Comparison of ENCODE assay signal across 14 cellular contexts in genomic region chr10:102436312-102436711, GRCh38. TPM values are rescaled to one million over a fixed set of nuclear protein-coding genes. Genes with fewer than 3 reads are reported as not detected.
A peak's percentile ranks its signal among the peaks of the same experiment; 100 is the strongest.
DNase-seq lines count a peak whose midpoint lies in the region; ATAC-seq and TF ChIP-seq lines count a peak whose summit lies in the region.
"Had no signal": no experiment of that assay in that cellular context is flagged by ENCODE, and none has a peak within 500 bp of the region (broad histone marks: within the 10 kb centered on the region; RNA-seq: fewer than 3 reads in every experiment).

No MANE protein-coding gene starts in this region.

- H3K36me3 ChIP-seq in psoas muscle (ENCODE audit: insufficient read depth in 1 of 2, low read depth in 1 of 2): no peaks in the 10 kb centered on the region

- TF ChIP-seq CTCF in WTC11 (IDR thresholded peaks at IDR 0.05): no peak
- TF ChIP-seq CTCF in fibroblast of pulmonary artery (IDR thresholded peaks at IDR 0.05; ENCODE audit: low read length, missing control alignments): no peak
- no peak for TF ChIP-seq CTCF in psoas muscle (IDR thresholded peaks at IDR 0.05)

- no peak for DNase-seq in T-helper 1 cell
- DNase-seq in WTC11 (ENCODE audit: low spot score): no peak
- DNase-seq in fibroblast of pulmonary artery (ENCODE audit: low read depth): no peak
- DNase-seq in psoas muscle: peak in 1 of 2 donors; percentile 4
- no peak for DNase-seq in stimulated activated CD4-positive, alpha-beta T cell treated with anti-CD3 and anti-CD28 coated beads, Interleukin-2, amount 100 ng/mL, for 24 hours
- DNase-seq in dermis blood vessel endothelial cell: no peak
- DNase-seq: DMS53, kidney glomerular epithelial cell had no signal

- no peaks in the 10 kb centered on the region for H3K27me3 Mint-ChIP-seq in T-helper 1 cell treated with Interleukin-12 subunit alpha and Interleukin-12 subunit beta and Interleukin-4 antibody, amounts not matched to agents 30 μg/mL and 1 μg/mL, for 36 hours (ENCODE audit: low read depth)
- H3K27me3 Mint-ChIP-seq in WTC11 (ENCODE audit: low read depth): peaks cover 58% of the 10 kb centered on the region

- H3K4me1 ChIP-seq in psoas muscle: peaks cover 6% of the 10 kb centered on the region

- peaks cover 20% of the 10 kb centered on the region for H3K36me3 Mint-ChIP-seq in T-helper 1 cell treated with Interleukin-12 subunit alpha and Interleukin-12 subunit beta and Interleukin-4 antibody, amounts not matched to agents 30 μg/mL and 1 μg/mL, for 36 hours (ENCODE audit: low read depth)
- H3K36me3 Mint-ChIP-seq in WTC11: no peaks in the 10 kb centered on the region

- 51 to 53% (median 51%) methylated on average over 6 of the region's 6 CpGs for whole genome bisulfite sequencing in psoas muscle, 3 donors

- peak overlapping the region; percentile 96 for H3K4me3 Mint-ChIP-seq in T-helper 1 cell treated with Interleukin-12 subunit alpha and Interleukin-12 subunit beta and Interleukin-4 antibody, amounts not matched to agents 30 μg/mL and 1 μg/mL, for 36 hours
- peak overlapping the region; percentile 12; the same call in 1 of the 2 replicates for H3K4me3 Mint-ChIP-seq in WTC11

- peaks cover 61% of the 10 kb centered on the region for H3K4me1 Mint-ChIP-seq in T-helper 1 cell treated with Interleukin-12 subunit alpha and Interleukin-12 subunit beta and Interleukin-4 antibody, amounts not matched to agents 30 μg/mL and 1 μg/mL, for 36 hours (ENCODE audit: low read depth)
- peaks cover 18% of the 10 kb centered on the region for H3K4me1 Mint-ChIP-seq in WTC11

- H3K4me3 ChIP-seq in fibroblast of pulmonary artery (replicated peaks; ENCODE audit: low read depth, low read length): peak overlapping the region; percentile 57
- peak overlapping the region; percentile 32 for H3K4me3 ChIP-seq in psoas muscle

- CTCF ChIA-PET in WTC11 (lab: Charles Lee): interaction anchor here (0.6 to 2.8 kb wide), 5 partner anchors 14 to 139 kb away, joined by 3 to 13 read pairs (median 10); partner anchors contain the start of gene C10orf95

- H3K27me3 ChIP-seq in psoas muscle (ENCODE audit: insufficient read depth in 3 of 3, low read length in 2 of 3): peaks cover 0 to 16% (median 3%) of the 10 kb centered on the region in 3 donors

- POLR2A ChIA-PET in WTC11 (lab: Charles Lee): interaction anchor here (0.6 to 2.3 kb wide), 2 partner anchors 15 to 25 kb away, joined by 4 to 6 read pairs; partner anchors contain the start of gene C10orf95

- ATAC-seq in WTC11: no peak
- ATAC-seq in psoas muscle: no peak
- ATAC-seq in GM18868 (IDR thresholded peaks at IDR 0.05; ENCODE audit: unreplicated experiment): no peak

- intact Hi-C loops in psoas muscle (cut with DNase I): no loop called here

- H3K9me3 Mint-ChIP-seq in T-helper 1 cell treated with Interleukin-12 subunit alpha and Interleukin-12 subunit beta and Interleukin-4 antibody, amounts not matched to agents 30 μg/mL and 1 μg/mL, for 36 hours: no peaks in the 10 kb centered on the region
- no peaks in the 10 kb centered on the region for H3K9me3 Mint-ChIP-seq in WTC11

- no peaks in the 10 kb centered on the region for H3K9me3 ChIP-seq in psoas muscle

- H3K27ac ChIP-seq in psoas muscle: no peak overlapping the region
- H3K27ac ChIP-seq: 22Rv1, parathyroid adenoma, RWPE1 had no signal

- H3K27ac Mint-ChIP-seq in T-helper 1 cell treated with Interleukin-12 subunit alpha and Interleukin-12 subunit beta and Interleukin-4 antibody, amounts not matched to agents 30 μg/mL and 1 μg/mL, for 36 hours: peak overlapping the region; percentile 77
- no peak overlapping the region for H3K27ac Mint-ChIP-seq in WTC11

TF ChIP-seq in WTC11, 78 proteins besides CTCF, POLR2A, EP300 and RAD21:
- TF ChIP-seq MYBL2 (CRISPR knock-in tag; IDR thresholded peaks at IDR 0.05) (no peak), SMAD3 (CRISPR knock-in tag; IDR thresholded peaks at IDR 0.05; ENCODE audit: borderline replicate concordance) (no peak), TEAD4 (CRISPR knock-in tag; IDR thresholded peaks at IDR 0.05) (no peak), RORB (CRISPR knock-in tag; IDR thresholded peaks at IDR 0.05) (no peak), FOXK1 (CRISPR knock-in tag; IDR thresholded peaks at IDR 0.05) (no peak), ERG (CRISPR knock-in tag; IDR thresholded peaks at IDR 0.05) (no peak), CBFB (CRISPR knock-in tag; IDR thresholded peaks at IDR 0.05; ENCODE audit: low read depth) (no peak), ELF4 (CRISPR knock-in tag; IDR thresholded peaks at IDR 0.05; ENCODE audit: low read depth) (no peak), FOXP1 (CRISPR knock-in tag; IDR thresholded peaks at IDR 0.05; ENCODE audit: borderline replicate concordance) (no peak), KAT7 (CRISPR knock-in tag; IDR thresholded peaks at IDR 0.05; ENCODE audit: borderline replicate concordance) (no peak), ETV6 (CRISPR knock-in tag; IDR thresholded peaks at IDR 0.05) (no peak), ZNF317 (CRISPR knock-in tag; IDR thresholded peaks at IDR 0.05; ENCODE audit: borderline replicate concordance, low read depth) (no peak), IRF2 (CRISPR knock-in tag; IDR thresholded peaks at IDR 0.05; ENCODE audit: borderline replicate concordance, low read depth) (no peak), CDX4 (CRISPR knock-in tag; IDR thresholded peaks at IDR 0.05; ENCODE audit: borderline replicate concordance) (no peak), JUN (CRISPR knock-in tag; IDR thresholded peaks at IDR 0.05) (no peak), ZNF138 (CRISPR knock-in tag; conservative IDR thresholded peaks at IDR 0.05) (no peak), E2F5 (CRISPR knock-in tag; IDR thresholded peaks at IDR 0.05) (no peak)
- TF ChIP-seq, protein P1, sequence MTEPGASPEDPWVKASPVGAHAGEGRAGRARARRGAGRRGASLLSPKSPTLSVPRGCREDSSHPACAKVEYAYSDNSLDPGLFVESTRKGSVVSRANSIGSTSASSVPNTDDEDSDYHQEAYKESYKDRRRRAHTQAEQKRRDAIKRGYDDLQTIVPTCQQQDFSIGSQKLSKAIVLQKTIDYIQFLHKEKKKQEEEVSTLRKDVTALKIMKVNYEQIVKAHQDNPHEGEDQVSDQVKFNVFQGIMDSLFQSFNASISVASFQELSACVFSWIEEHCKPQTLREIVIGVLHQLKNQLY (CRISPR knock-in tag; IDR thresholded peaks at IDR 0.05): no peak
- TF ChIP-seq, protein P2, sequence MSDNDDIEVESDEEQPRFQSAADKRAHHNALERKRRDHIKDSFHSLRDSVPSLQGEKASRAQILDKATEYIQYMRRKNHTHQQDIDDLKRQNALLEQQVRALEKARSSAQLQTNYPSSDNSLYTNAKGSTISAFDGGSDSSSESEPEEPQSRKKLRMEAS (CRISPR knock-in tag; IDR thresholded peaks at IDR 0.05): no peak

RNA-seq across cellular contexts. Expression of gene CUEDC2, which starts 3.9 kb away (rescaled TPM):
- total RNA-seq in WTC11 (2021) (40.2 to 69.0 TPM (median 65.8 TPM) in 3 replicates), psoas muscle (10 to 100 TPM; 53.3 to 81.9 (median 73.3) TPM), dermis blood vessel endothelial cell (48.5 and 51.2 TPM in 2 replicates)
- 100 to 1,000 TPM in 1 of 3 donors, 10 to 100 TPM in 2; 56.3 to 103 (median 77.2) TPM for polyA plus RNA-seq in psoas muscle

RNA-seq across cellular contexts. Expression of gene C10orf95, which starts 15.0 kb away (rescaled TPM):
- total RNA-seq in WTC11 (2021): 0.57 to 0.96 TPM (median 0.87 TPM) in 3 replicates
- total RNA-seq in psoas muscle: not detected
- under 1 TPM in 1 of 3 donors, not detected in 2; 0.01 TPM for polyA plus RNA-seq in psoas muscle
- 0.05 TPM in 1 of 2 replicates, not detected in the other for total RNA-seq in dermis blood vessel endothelial cell
- total RNA-seq: chondrocyte had no signal

RNA-seq across cellular contexts. Expression of gene FBXL15, which starts 15.7 kb away (rescaled TPM):
- 21.6 to 24.6 TPM (median 23.2 TPM) in 3 replicates for total RNA-seq in WTC11 (2021)
- 10 to 100 TPM in 2 of 4 donors, 1 to 10 TPM in 2; 7.9 to 13.3 (median 9.5) TPM for total RNA-seq in psoas muscle
- 10 to 100 TPM; 10.8 to 14.8 (median 13.0) TPM for polyA plus RNA-seq in psoas muscle
- 9.7 and 12.6 TPM in 2 replicates for total RNA-seq in dermis blood vessel endothelial cell

RNA-seq across cellular contexts. Expression of gene PSD, which starts 17.7 kb away (rescaled TPM):
- total RNA-seq in WTC11 (2021) (10.2 to 12.5 TPM (median 10.4 TPM) in 3 replicates), psoas muscle (1 to 10 TPM in 1 of 4 donors, under 1 TPM in 3; 0.15 to 1.7 (median 0.51) TPM), dermis blood vessel endothelial cell (0.23 and 0.34 TPM in 2 replicates)
- 1 to 10 TPM in 1 of 3 donors, under 1 TPM in 1, not detected in 1; 0.25 to 1.0 TPM for polyA plus RNA-seq in psoas muscle

RNA-seq across cellular contexts. Expression of gene NFKB2, which starts 40.8 kb away (rescaled TPM):
- total RNA-seq in WTC11 (2021) (24.6 to 28.0 TPM (median 27.6 TPM) in 3 replicates), psoas muscle (10 to 100 TPM; 11.3 to 86.0 (median 12.7) TPM), dermis blood vessel endothelial cell (33.0 and 35.7 TPM in 2 replicates)
- 10 to 100 TPM in 2 of 3 donors, 1 to 10 TPM in 1; 8.3 to 13.2 (median 10.9) TPM for polyA plus RNA-seq in psoas muscle
